9 cellular contexts compared by ENCODE assay signal in the genomic region with DNA sequence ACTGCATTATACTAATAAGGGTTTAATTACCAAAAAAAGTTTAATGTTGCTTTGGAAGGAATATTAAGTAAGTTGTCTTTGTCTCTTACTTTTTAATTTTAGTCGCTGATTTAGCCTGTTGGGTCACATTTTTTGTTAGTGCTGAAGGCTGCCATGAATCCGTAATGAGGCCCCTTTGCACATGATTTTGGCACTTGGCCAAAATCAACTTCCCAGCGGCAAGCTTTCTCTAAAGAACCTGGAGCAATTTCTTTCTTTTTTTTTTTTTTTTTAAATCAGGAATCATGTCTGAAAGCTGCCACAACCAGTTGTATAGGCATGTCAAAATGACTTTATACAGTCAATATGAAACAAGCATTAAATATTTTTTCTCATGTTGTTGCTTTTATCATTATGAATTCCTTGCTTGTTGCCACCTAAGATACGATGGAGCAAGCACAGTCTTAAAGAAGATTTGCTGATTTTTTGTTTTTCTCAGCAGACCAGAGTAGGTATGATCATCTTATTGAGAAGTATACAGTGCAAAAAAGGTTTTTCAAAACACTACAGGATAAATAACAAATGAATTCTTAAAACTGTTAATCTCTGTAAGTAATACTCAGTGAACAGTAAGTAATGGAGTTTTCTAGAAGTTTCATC.
DNase-seq lines count a peak whose midpoint lies in the region; ATAC-seq, FAIRE-seq and TF ChIP-seq lines count a peak whose summit lies in the region.
"Had no signal": no experiment of that assay in that cellular context is flagged by ENCODE, and none has a peak within 500 bp of the region (broad histone marks: within the 10 kb centered on the region; RNA-seq: fewer than 3 reads in every experiment).

No MANE protein-coding gene starts in this region.

- H3K4me3 ChIP-seq in mammary epithelial cell (replicated peaks in 1 of 3; ENCODE audit: insufficient read depth in 1 of 3, low read depth in 2 of 3, low read length in 3 of 3): peak overlapping the region; percentile 37 to 57 (median 49)
- no peak overlapping the region for H3K4me3 ChIP-seq in HepG2 (replicated peaks in 1 of 3; ENCODE audit: insufficient read depth in 1 of 3, low read depth in 2 of 3, low read length in 3 of 3)
- H3K4me3 ChIP-seq in upper lobe of right lung: peak overlapping the region; percentile 50
- H3K4me3 ChIP-seq in PC-3 (ENCODE audit: low read length): no peak overlapping the region

- H2AFZ ChIP-seq in mammary epithelial cell (ENCODE audit: low read depth, low read length) (peak overlapping the region; percentile 96), HepG2 (ENCODE audit: low read length) (no peak overlapping the region), PC-3 (ENCODE audit: low read length) (no peak overlapping the region)

- TF ChIP-seq POLR2A in HepG2 (IDR thresholded peaks at IDR 0.05; ENCODE audit: insufficient read depth in 1 of 2, low read depth in 2 of 2, low read length in 2 of 2): no peak

- H3K9me2 ChIP-seq in PC-3 (replicated peaks; ENCODE audit: low read length): no peaks in the 10 kb centered on the region

- POLR2A ChIA-PET in HepG2 (lab: Yijun Ruan, JAX): no interaction called here
- POLR2A ChIA-PET in PC-3 (lab: Charles Lee; ENCODE audit: unreplicated experiment): no interaction called here

- H3K79me2 ChIP-seq in mammary epithelial cell (ENCODE audit: insufficient read depth, low read length) (no peaks in the 10 kb centered on the region), HepG2 (ENCODE audit: insufficient read depth, low read length) (no peaks in the 10 kb centered on the region), PC-3 (ENCODE audit: low read length) (no peaks in the 10 kb centered on the region)

- intact Hi-C loops in mammary epithelial cell (cut with micrococcal nuclease) (loop anchor here (10.0 kb wide), 1 partner anchor 185 kb away; no protein-coding TSS in a partner anchor), HepG2 (cut with micrococcal nuclease; ENCODE audit: unreplicated experiment) (no loop called here), upper lobe of right lung (cut with DNase I) (no loop called here), PC-3 (cut with micrococcal nuclease) (no loop called here)

- H3K9me3 ChIP-seq in mammary epithelial cell (replicated peaks; ENCODE audit: insufficient read depth, low read length) (no peaks in the 10 kb centered on the region), HepG2 (ENCODE audit: low read length) (no peaks in the 10 kb centered on the region), upper lobe of right lung (no peaks in the 10 kb centered on the region), PC-3 (ENCODE audit: low read length) (no peaks in the 10 kb centered on the region)

- dilution Hi-C loops in mammary epithelial cell (cut with HindIII; ENCODE audit: low sequenced_read_pairs): no loop called here

- H3F3A ChIP-seq in PC-3 (ENCODE audit: low read length, unreplicated experiment): no peaks in the 10 kb centered on the region

- TF ChIP-seq EP300 in HepG2 (IDR thresholded peaks at IDR 0.05; ENCODE audit: low read depth in 2 of 2, low read length in 2 of 2) (no peak), HepG2 (CRISPR knock-in tag; IDR thresholded peaks at IDR 0.05; ENCODE audit: borderline replicate concordance) (no peak)

- H3K9ac ChIP-seq in mammary epithelial cell (ENCODE audit: insufficient read depth, low read length): peak overlapping the region; percentile 35
- no peak overlapping the region for H3K9ac ChIP-seq in HepG2 (ENCODE audit: insufficient read depth, low read depth, low read length)
- no peak overlapping the region for H3K9ac ChIP-seq in PC-3 (ENCODE audit: low read length)

- in situ Hi-C loops in mammary epithelial cell (cut with MboI; ENCODE audit: low sequenced_read_pairs in 2 of 2): no loop called here
- in situ Hi-C loops in HepG2 (cut with HindIII; ENCODE audit: extremely low pct_ligation_motif_present, low pct_unique_long_range_greater_than_20kb): no loop called here

- WGBS in mammary epithelial cell (ENCODE audit: low coverage, missing lambda C conversion rate): 0% methylated on average over 4 of the region's 4 CpGs
- 11% methylated on average over 4 of the region's 4 CpGs for WGBS in HepG2 (ENCODE audit: low lambda C conversion rate)

- peaks cover 5% of the 10 kb centered on the region for H3K4me1 ChIP-seq in mammary epithelial cell (ENCODE audit: insufficient read depth, low read length)
- peaks cover 16% of the 10 kb centered on the region for H3K4me1 ChIP-seq in HepG2 (ENCODE audit: insufficient read depth, low read length)
- H3K4me1 ChIP-seq in upper lobe of right lung: peaks cover 11% of the 10 kb centered on the region
- no peaks in the 10 kb centered on the region for H3K4me1 ChIP-seq in PC-3 (ENCODE audit: insufficient read depth, low read length)

- H4K20me1 ChIP-seq in mammary epithelial cell (ENCODE audit: insufficient read depth, low read length): no peaks in the 10 kb centered on the region
- no peaks in the 10 kb centered on the region for H4K20me1 ChIP-seq in HepG2 (ENCODE audit: insufficient read depth, low read length)
- H4K20me1 ChIP-seq in PC-3 (ENCODE audit: low read length): no peaks in the 10 kb centered on the region

- TF ChIP-seq RAD21 in HepG2 (CRISPR knock-in tag; IDR thresholded peaks at IDR 0.05): no peak

- BruUV-seq in mammary epithelial cell (replicated peaks; lab: Mats Ljungman, UMichigan) (no TSS peak), HepG2 (replicated peaks; lab: Mats Ljungman, UMichigan) (no TSS peak), PC-3 (replicated peaks; lab: Mats Ljungman, UMichigan) (no TSS peak)

- CTCF ChIA-PET in mammary epithelial cell (lab: Charles Lee; ENCODE audit: low non-redundant PET): no interaction called here
- CTCF ChIA-PET in HepG2 (lab: Yijun Ruan, JAX; ENCODE audit: low intra/inter-chr PET ratio, low total read pairs): no interaction called here
- CTCF ChIA-PET in PC-3 (lab: Charles Lee): no interaction called here

- TF ChIP-seq CTCF in mammary epithelial cell (conservative IDR thresholded peaks at IDR 0.05 in 1 of 2, IDR thresholded peaks at IDR 0.05 in 1 of 2; ENCODE audit: extremely low read depth in 1 of 2, insufficient read depth in 1 of 2, low read depth in 1 of 2, low read length in 2 of 2) (no peak), HepG2 (CRISPR knock-in tag; IDR thresholded peaks at IDR 0.05) (no peak), upper lobe of right lung (IDR thresholded peaks at IDR 0.05) (no peak), PC-3 (conservative IDR thresholded peaks at IDR 0.05; ENCODE audit: low read depth, low read length) (no peak)

- H3K27ac ChIP-seq in mammary epithelial cell (ENCODE audit: insufficient read depth, low read depth, low read length) (peak overlapping the region; percentile 47), HepG2 (ENCODE audit: extremely low read length, insufficient read depth, low read length) (no peak overlapping the region), upper lobe of right lung (peak overlapping the region; percentile 71), PC-3 (ENCODE audit: low read length) (no peak overlapping the region)

- H3K36me3 ChIP-seq in mammary epithelial cell (ENCODE audit: insufficient read depth, low read length) (no peaks in the 10 kb centered on the region), HepG2 (replicated peaks in 1 of 2; ENCODE audit: control insufficient read depth in 1 of 2, insufficient read depth in 2 of 2, low read length in 2 of 2) (no peaks in the 10 kb centered on the region), upper lobe of right lung (no peaks in the 10 kb centered on the region), PC-3 (ENCODE audit: low read depth, low read length) (no peaks in the 10 kb centered on the region)

- ATAC-seq in HepG2 (no peak), upper lobe of right lung (peak; percentile 33), GM21737 (IDR thresholded peaks at IDR 0.05; ENCODE audit: unreplicated experiment) (no peak), PC-3 (no peak), GM18520 (IDR thresholded peaks at IDR 0.05; ENCODE audit: unreplicated experiment) (no peak)
- ATAC-seq: activated T-helper 17 cell treated with anti-CD3 and anti-CD28 coated beads, Interleukin-2, amount 50 U/mL, for 72 hours had no signal

- DNase-seq in NCI-H1417 treated with DMSO at 0.1 percent for 48 hours (lab: John Stamatoyannopoulos, UW) (peak; percentile 43), mammary epithelial cell (peak; percentile 62), HepG2 (ENCODE audit: low spot score) (peak; percentile 9), upper lobe of right lung (no peak), PC-3 (no peak), germinal center (ENCODE audit: low spot score) (no peak)

- FAIRE-seq in HepG2 (lab: Jason Lieb, UNC): no peak

- H3K4me2 ChIP-seq in mammary epithelial cell (ENCODE audit: insufficient read depth, low read depth, low read length) (peak overlapping the region; percentile 93), HepG2 (ENCODE audit: low read depth, low read length) (no peak overlapping the region), PC-3 (ENCODE audit: low read length) (no peak overlapping the region)

- H3K27me3 ChIP-seq in mammary epithelial cell (ENCODE audit: insufficient read depth, low read length): no peaks in the 10 kb centered on the region
- H3K27me3 ChIP-seq in HepG2 (ENCODE audit: control insufficient read depth in 1 of 2, insufficient read depth in 2 of 2, low read length in 2 of 2): no peaks in the 10 kb centered on the region
- H3K27me3 ChIP-seq in upper lobe of right lung: no peaks in the 10 kb centered on the region
- peaks cover 26% of the 10 kb centered on the region for H3K27me3 ChIP-seq in PC-3 (ENCODE audit: low read length)

TF ChIP-seq in HepG2, 621 proteins besides CTCF, POLR2A, EP300 and RAD21:
- TF ChIP-seq LCORL (IDR thresholded peaks at IDR 0.05): peak; percentile 66; the same call in 1 of the 2 replicates
- TF ChIP-seq LCORL (CRISPR knock-in tag; IDR thresholded peaks at IDR 0.05): no peak
- no peak for TF ChIP-seq FOXC1 (CRISPR knock-in tag; IDR thresholded peaks at IDR 0.05; ENCODE audit: borderline replicate concordance)

Comparison
In these comparisons a context has a peak if more than half of its experiments do, and no peak if none do; other contexts are left out.
1. DNase-seq: peak in NCI-H1417 treated with DMSO at 0.1 percent for 48 hours (single experiment), mammary epithelial cell (single experiment) and HepG2 (single experiment); none in upper lobe of right lung (single experiment), PC-3 (single experiment) and germinal center (single experiment).
2. H3K27ac ChIP-seq: peak in mammary epithelial cell (single experiment) and upper lobe of right lung (single experiment); none in HepG2 (single experiment) and PC-3 (single experiment).
3. H3K4me3 ChIP-seq: peak in mammary epithelial cell (3 of 3) and upper lobe of right lung (single experiment); none in HepG2 (0 of 3) and PC-3 (single experiment).